29 cellular contexts compared by ENCODE assay signal in the genomic region with DNA sequence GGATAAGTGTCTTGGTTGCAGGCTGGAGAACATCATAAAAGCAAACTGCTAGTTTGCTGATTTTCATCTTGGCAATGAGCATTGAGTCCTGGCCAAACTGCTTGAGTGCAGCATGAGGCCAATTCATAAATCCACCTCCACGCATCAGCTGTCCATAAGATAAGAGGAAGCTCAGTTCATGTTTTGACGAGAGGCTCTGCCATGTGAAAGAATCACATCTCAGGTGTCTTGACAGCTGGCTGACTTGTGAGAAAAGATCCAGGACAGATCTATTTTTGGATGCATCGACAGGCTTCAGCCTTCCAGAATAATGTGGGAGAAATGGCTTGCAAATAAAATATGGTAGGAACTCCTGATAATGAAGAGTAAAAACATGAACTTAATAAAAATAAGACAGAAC. TPM values are rescaled to one million over a fixed set of nuclear protein-coding genes. Genes with fewer than 3 reads are reported as not detected.
DNase-seq lines count a peak whose midpoint lies in the region; ATAC-seq, FAIRE-seq and TF ChIP-seq lines count a peak whose summit lies in the region.
"Had no signal": no experiment of that assay in that cellular context is flagged by ENCODE, and none has a peak within 500 bp of the region (broad histone marks: within the 10 kb centered on the region; RNA-seq: fewer than 3 reads in every experiment).

No MANE protein-coding gene starts in this region.

- FAIRE-seq in keratinocyte (lab: Jason Lieb, UNC) = no peak
- FAIRE-seq: A549, GM12878 had no signal

- H3K27ac ChIP-seq in epithelial cell of prostate = peak overlapping the region; percentile 83
- H3K27ac ChIP-seq in keratinocyte (ENCODE audit: control insufficient read depth, insufficient read depth, low read length) = no peak overlapping the region
- H3K27ac ChIP-seq: A549, Peyer's patch had no signal

- no peaks in the 10 kb centered on the region for H3K79me2 ChIP-seq in keratinocyte (ENCODE audit: control insufficient read depth, insufficient read depth, low read length)

- intact Hi-C loops in Right ventricle myocardium superior (cut with DNase I) = no loop called here
- intact Hi-C loops in cardiac septum (cut with DNase I) = no loop called here

- dilution Hi-C loops in keratinocyte (cut with MboI; ENCODE audit: extremely low pct_ligation_motif_present, low sequenced_read_pairs) = no loop called here

- H3K4me1 ChIP-seq in keratinocyte (ENCODE audit: control insufficient read depth, extremely low read depth, insufficient read depth, low read length) = peaks cover 7% of the 10 kb centered on the region
- H3K4me1 ChIP-seq: A549, Peyer's patch had no signal

- no peaks in the 10 kb centered on the region for H4K20me1 ChIP-seq in keratinocyte (ENCODE audit: control insufficient read depth, extremely low read depth, insufficient read depth, low read length)

- H3K9me3 ChIP-seq in keratinocyte (ENCODE audit: control insufficient read depth, low read depth, low read length) = no peaks in the 10 kb centered on the region
- H3K9me3 ChIP-seq: A549, Peyer's patch had no signal

- ATAC-seq in Right ventricle myocardium superior (ENCODE audit: poor library complexity) = peak; percentile 87
- ATAC-seq: A549, GM12878, SK-N-SH treated with all-trans-retinoic acid at 6 μM for 48 hours had no signal

- no peak for TF ChIP-seq CTCF in keratinocyte (optimal IDR thresholded peaks at IDR 0.05 in 1 of 3, IDR thresholded peaks at IDR 0.05 in 1 of 3, conservative IDR thresholded peaks at IDR 0.05 in 1 of 3; ENCODE audit: extremely low read depth in 1 of 3, insufficient read depth in 2 of 3, low read length in 3 of 3)

- no peaks in the 10 kb centered on the region for H3K9me1 ChIP-seq in keratinocyte (ENCODE audit: control insufficient read depth, extremely low read depth, insufficient read depth, low read length)

- H3K4me3 ChIP-seq in keratinocyte (ENCODE audit: control insufficient read depth in 2 of 3, extremely low read depth in 1 of 3, insufficient read depth in 2 of 3, low read depth in 1 of 3, low read length in 3 of 3) = no peak overlapping the region
- H3K4me3 ChIP-seq: A549, GM12878, Peyer's patch had no signal

- no peak overlapping the region for H3K9ac ChIP-seq in keratinocyte (ENCODE audit: control insufficient read depth, extremely low read depth, insufficient read depth, low read length)

- H3K27me3 ChIP-seq in keratinocyte (ENCODE audit: control insufficient read depth, extremely low read depth, insufficient read depth, low read length) = no peaks in the 10 kb centered on the region
- H3K27me3 ChIP-seq: Peyer's patch had no signal

- H3K36me3 ChIP-seq in keratinocyte (ENCODE audit: control insufficient read depth in 2 of 2, extremely low read depth in 1 of 2, insufficient read depth in 2 of 2, low read length in 2 of 2) = no peaks in the 10 kb centered on the region
- H3K36me3 ChIP-seq: Peyer's patch had no signal

- H3K4me2 ChIP-seq in keratinocyte (ENCODE audit: control insufficient read depth, extremely low read depth, insufficient read depth, low read depth, low read length) = no peak overlapping the region
- H3K4me2 ChIP-seq: A549 had no signal

- peak overlapping the region; percentile 63 for H2AFZ ChIP-seq in keratinocyte (ENCODE audit: control insufficient read depth, low read length)

- DNase-seq in Right ventricle myocardium superior (no peak), cardiac septum (ENCODE audit: low spot score) (no peak), epithelial cell of prostate (ENCODE audit: low read depth, low spot score) (no peak), keratinocyte (ENCODE audit: low read depth, low spot score) (no peak), NCI-H69 (lab: John Stamatoyannopoulos, UW) (no peak), NCI-H524 (lab: John Stamatoyannopoulos, UW) (no peak), UCSD-AML1 (lab: John Stamatoyannopoulos, UW; ENCODE audit: unreplicated experiment) (no peak)
- DNase-seq: AML-193; C1 segment of cervical spinal cord; CD4-positive, alpha-beta memory T cell; COR-L47; DMS79; EL; GDM1; GOT3; HCEC 1CT; IMR-90; KG1; NCI-H1048; NCI-H1417; NCI-H1694; NCI-H2029 treated with DMSO at 0.1 percent for 48 hours; NCI-H345; NCI-H526; OCI-M1; Peyer's patch had no signal

RNA-seq across cellular contexts. Expression of gene ZNF682, which starts 5.4 kb away (rescaled TPM):
- total RNA-seq in Right ventricle myocardium superior (6.3 TPM), cardiac septum (2.9 TPM)
- polyA plus RNA-seq in keratinocyte = 2.0 to 6.1 TPM (median 6.0 TPM) in 3 replicates
- polyA plus RNA-seq in keratinocyte (2011; ENCODE audit: low read depth) = 3.2 TPM
- 1.9 and 3.7 TPM in 2 replicates for polyA plus RNA-seq in keratinocyte (2011; cell fraction: cytosol; rRNA removed)
- polyA plus RNA-seq in keratinocyte (2011; cell fraction: nucleus; rRNA removed) = 13.3 and 15.8 TPM in 2 replicates
- polyA plus RNA-seq in keratinocyte (2012; ENCODE audit: low replicate concordance) = 1.4 and 3.5 TPM in 2 replicates
- 0.46 to 5.9 TPM (median 5.2 TPM) in 3 replicates for polyA minus RNA-seq in keratinocyte
- polyA minus RNA-seq in keratinocyte (2011; cell fraction: cytosol; rRNA and poly(A)+ RNA removed) = not detected
- polyA minus RNA-seq in keratinocyte (2011; cell fraction: nucleus; rRNA and poly(A)+ RNA removed) = 1.4 and 10.9 TPM in 2 replicates
- polyA plus RNA-seq: A549 had no signal

RNA-seq across cellular contexts. Expression of gene ZNF90, which starts 33.1 kb away (rescaled TPM):
- 1.00 TPM for total RNA-seq in Right ventricle myocardium superior
- 0.94 TPM for total RNA-seq in cardiac septum
- 2.8 to 5.8 TPM (median 3.3 TPM) in 3 replicates for polyA plus RNA-seq in keratinocyte
- polyA plus RNA-seq in keratinocyte (2011; ENCODE audit: low read depth) = 1.0 TPM
- 1.7 and 2.1 TPM in 2 replicates for polyA plus RNA-seq in keratinocyte (2011; cell fraction: cytosol; rRNA removed)
- polyA plus RNA-seq in keratinocyte (2011; cell fraction: nucleus; rRNA removed) = 10.2 and 13.5 TPM in 2 replicates
- 0.73 and 2.7 TPM in 2 replicates for polyA plus RNA-seq in keratinocyte (2012; ENCODE audit: low replicate concordance)
- 1.6 to 4.7 TPM (median 2.8 TPM) in 3 replicates for polyA minus RNA-seq in keratinocyte
- 3.1 TPM for polyA minus RNA-seq in keratinocyte (2011; cell fraction: cytosol; rRNA and poly(A)+ RNA removed)
- 3.9 and 9.5 TPM in 2 replicates for polyA minus RNA-seq in keratinocyte (2011; cell fraction: nucleus; rRNA and poly(A)+ RNA removed)
- polyA plus RNA-seq: A549 had no signal
